In genomic region chr1:202235856-202236837, GRCh38 we compare ENCODE assay signal across 7 cellular contexts. TPM values are rescaled to one million over a fixed set of nuclear protein-coding genes. Genes with fewer than 3 reads are reported as not detected.
DNase-seq lines count a peak whose midpoint lies in the region; ATAC-seq and TF ChIP-seq lines count a peak whose summit lies in the region.

No MANE protein-coding gene starts in this region.

- ATAC-seq in RWPE2 (ENCODE audit: low read depth) (peak; percentile 93), gastroesophageal sphincter (peak; percentile 63)
- peak; percentile 86 for ATAC-seq in activated T-helper 17 cell treated with anti-CD3 and anti-CD28 coated beads, Interleukin-2, amount 50 U/mL, for 72 hours (replicated peaks)

- H3K27me3 ChIP-seq in Karpas-422 (ENCODE audit: low read length), result no peaks in the 10 kb centered on the region
- no peaks in the 10 kb centered on the region for H3K27me3 ChIP-seq in RWPE2 (ENCODE audit: insufficient read depth, poor library complexity, severe bottlenecking)
- peaks cover 35% of the 10 kb centered on the region for H3K27me3 ChIP-seq in gastroesophageal sphincter

- H3K4me3 ChIP-seq in GM12875 (ENCODE audit: low read depth, low read length) (no peak overlapping the region), Karpas-422 (ENCODE audit: low read length) (no peak overlapping the region), RWPE2 (ENCODE audit: severe bottlenecking) (no peak overlapping the region), gastroesophageal sphincter (no peak overlapping the region)

- peak; percentile 85 for DNase-seq in Karpas-422
- peak; percentile 95 for DNase-seq in RWPE2 (ENCODE audit: low spot score)
- peak in 9 of 10 donors; percentile 27 to 88 (median 46) for DNase-seq in posterior cingulate gyrus
- DNase-seq in ureter (ENCODE audit: low spot score), result peak; percentile 78

- no peak overlapping the region for H2AFZ ChIP-seq in Karpas-422 (ENCODE audit: low read length)

- no peaks in the 10 kb centered on the region for H3K9me3 ChIP-seq in Karpas-422 (ENCODE audit: low read length)
- H3K9me3 ChIP-seq in RWPE2 (ENCODE audit: severe bottlenecking), result no peaks in the 10 kb centered on the region
- no peaks in the 10 kb centered on the region for H3K9me3 ChIP-seq in gastroesophageal sphincter

- no peaks in the 10 kb centered on the region for H3K79me2 ChIP-seq in Karpas-422 (ENCODE audit: low read length)

- H3K4me1 Mint-ChIP-seq in activated T-helper 17 cell treated with anti-CD3 and anti-CD28 coated beads, Interleukin-2, amount 50 U/mL, for 72 hours, result peaks cover 4% of the 10 kb centered on the region

- no peaks in the 10 kb centered on the region for H3K4me1 ChIP-seq in Karpas-422 (ENCODE audit: low read length)
- peaks cover 30% of the 10 kb centered on the region for H3K4me1 ChIP-seq in RWPE2 (ENCODE audit: insufficient read depth, poor library complexity, severe bottlenecking)
- H3K4me1 ChIP-seq in gastroesophageal sphincter, result no peaks in the 10 kb centered on the region

- TF ChIP-seq EP300 in gastroesophageal sphincter (IDR thresholded peaks at IDR 0.05), result no peak

- intact Hi-C loops in posterior cingulate gyrus (cut with DNase I), result no loop called here

- H3K4me2 ChIP-seq in Karpas-422 (ENCODE audit: low read depth, low read length, poor library complexity, severe bottlenecking), result no peak overlapping the region

- TF ChIP-seq POLR2A in gastroesophageal sphincter (IDR thresholded peaks at IDR 0.05), result no peak

- 100% methylated on average over 1 to 2 of the region's 19 CpGs for WGBS in gastroesophageal sphincter (ENCODE audit: low coverage in 1 of 2), 2 donors

- H3K36me3 Mint-ChIP-seq in activated T-helper 17 cell treated with anti-CD3 and anti-CD28 coated beads, Interleukin-2, amount 50 U/mL, for 72 hours (ENCODE audit: low read depth), result no peaks in the 10 kb centered on the region

- H3K9ac ChIP-seq in Karpas-422 (ENCODE audit: low read length), result no peak overlapping the region

- TF ChIP-seq CTCF in GM12875 (IDR thresholded peaks at IDR 0.05; ENCODE audit: borderline replicate concordance, insufficient read depth, low read depth, low read length), result peak; percentile 96
- peak; percentile 76 for TF ChIP-seq CTCF in RWPE2 (IDR thresholded peaks at IDR 0.05; ENCODE audit: poor library complexity, severe bottlenecking)
- TF ChIP-seq CTCF in gastroesophageal sphincter (IDR thresholded peaks at IDR 0.05), result peak in 3 of 4 experiments; percentile 47 to 71 (median 58)

- H3K27me3 Mint-ChIP-seq in activated T-helper 17 cell treated with anti-CD3 and anti-CD28 coated beads, Interleukin-2, amount 50 U/mL, for 72 hours, result peaks cover 14% of the 10 kb centered on the region

- H3K27ac ChIP-seq in Karpas-422 (ENCODE audit: low read length) (no peak overlapping the region), RWPE2 (ENCODE audit: poor library complexity, severe bottlenecking) (peak overlapping the region; percentile 73), gastroesophageal sphincter (no peak overlapping the region)

- no peaks in the 10 kb centered on the region for H3K9me2 ChIP-seq in Karpas-422 (replicated peaks; ENCODE audit: insufficient read depth, low read length)

- no peak overlapping the region for H3K27ac Mint-ChIP-seq in activated T-helper 17 cell treated with anti-CD3 and anti-CD28 coated beads, Interleukin-2, amount 50 U/mL, for 72 hours

- no peaks in the 10 kb centered on the region for H3K9me3 Mint-ChIP-seq in activated T-helper 17 cell treated with anti-CD3 and anti-CD28 coated beads, Interleukin-2, amount 50 U/mL, for 72 hours

- no peaks in the 10 kb centered on the region for H3K36me3 ChIP-seq in Karpas-422 (ENCODE audit: insufficient read depth, low read length)
- no peaks in the 10 kb centered on the region for H3K36me3 ChIP-seq in RWPE2 (ENCODE audit: low read depth)
- no peaks in the 10 kb centered on the region for H3K36me3 ChIP-seq in gastroesophageal sphincter

- no peaks in the 10 kb centered on the region for H4K20me1 ChIP-seq in Karpas-422 (ENCODE audit: insufficient read depth, low read depth, low read length)

- no peak overlapping the region for H3K4me3 Mint-ChIP-seq in activated T-helper 17 cell treated with anti-CD3 and anti-CD28 coated beads, Interleukin-2, amount 50 U/mL, for 72 hours

RNA-seq across cellular contexts. Expression of gene LGR6, which starts 42.5 kb away (rescaled TPM):
- total RNA-seq in Karpas-422 (2014; rRNA removed; shearing (Covaris generic); ENCODE audit: low replicate concordance), result not detected in 2 replicates
- total RNA-seq in activated T-helper 17 cell treated with anti-CD3 and anti-CD28 coated beads, Interleukin-2, amount 50 U/mL, for 72 hours, result under 1 TPM in 1 of 2 donors, not detected in 1; 0.21 TPM
- total RNA-seq in gastroesophageal sphincter (1 to 10 TPM in 1 of 4 donors, under 1 TPM in 3; 0.12 to 2.8 (median 0.48) TPM), ureter (9.2 TPM)
